ENCODE assay signal across 8 cellular contexts in genomic region chr1:205775717-205776056, GRCh38. TPM values are rescaled to one million over a fixed set of nuclear protein-coding genes. Genes with fewer than 3 reads are reported as not detected.
DNase-seq lines count a peak whose midpoint lies in the region; TF ChIP-seq lines count a peak whose summit lies in the region.

No MANE protein-coding gene starts in this region.

- H3K9ac ChIP-seq in mesenchymal stem cell (ENCODE audit: low read length), result peak overlapping the region; percentile 89

- no peaks in the 10 kb centered on the region for H3K9me3 ChIP-seq in A673 (ENCODE audit: low read depth, low read length, poor library complexity, severe bottlenecking)
- no peaks in the 10 kb centered on the region for H3K9me3 ChIP-seq in KOPT-K1 (ENCODE audit: insufficient read depth, low read length, poor library complexity, severe bottlenecking)
- no peaks in the 10 kb centered on the region for H3K9me3 ChIP-seq in mesenchymal stem cell (ENCODE audit: control insufficient read depth, low read length)

- peaks cover 4% of the 10 kb centered on the region for H3K36me3 Mint-ChIP-seq in chondrocyte (ENCODE audit: low read depth)

- intact Hi-C loops in A673 (cut with micrococcal nuclease; ENCODE audit: unreplicated experiment), result no loop called here

- H3K4me1 ChIP-seq in A673 (ENCODE audit: insufficient read depth, low read length, poor library complexity, severe bottlenecking) (no peaks in the 10 kb centered on the region), mesenchymal stem cell (ENCODE audit: control insufficient read depth, insufficient read depth, low read depth, low read length) (peaks cover 5% of the 10 kb centered on the region)

- POLR2A ChIA-PET in A673 (lab: Charles Lee; ENCODE audit: low non-redundant PET), result no interaction called here

- H3K27ac Mint-ChIP-seq in chondrocyte (ENCODE audit: unreplicated experiment), result peak overlapping the region; percentile 87

- no peak overlapping the region for H2BK12ac ChIP-seq in mesenchymal stem cell (ENCODE audit: low read length in 2 of 2)

- H3K18ac ChIP-seq in mesenchymal stem cell (ENCODE audit: low read depth in 1 of 2, low read length in 2 of 2), result no peak overlapping the region

- peak overlapping the region; percentile 74 for H3K4me3 ChIP-seq in A673 (ENCODE audit: low read depth, low read length, poor library complexity, severe bottlenecking)
- peak overlapping the region in 1 of 2 experiments; percentile 91 for H3K4me3 ChIP-seq in mesenchymal stem cell (ENCODE audit: insufficient read depth in 1 of 2, low read depth in 1 of 2, low read length in 2 of 2)

- H4K8ac ChIP-seq in mesenchymal stem cell (ENCODE audit: low read length), result no peak overlapping the region

- TF ChIP-seq CTCF in A673 (conservative IDR thresholded peaks at IDR 0.05; ENCODE audit: low read depth, low read length) (no peak), chondrocyte (IDR thresholded peaks at IDR 0.05) (no peak)

- no peaks in the 10 kb centered on the region for H3K27me3 Mint-ChIP-seq in chondrocyte (ENCODE audit: low read depth)

- H2AFZ ChIP-seq in mesenchymal stem cell (ENCODE audit: low read depth, low read length), result no peak overlapping the region

- CTCF ChIA-PET in A673 (lab: Charles Lee), result no interaction called here

- no peak overlapping the region for H2BK5ac ChIP-seq in mesenchymal stem cell (ENCODE audit: low read depth, low read length, poor library complexity, severe bottlenecking)

- H2BK15ac ChIP-seq in mesenchymal stem cell (ENCODE audit: low read depth, poor library complexity, severe bottlenecking), result no peak overlapping the region

- no peaks in the 10 kb centered on the region for H3K9me3 Mint-ChIP-seq in chondrocyte (ENCODE audit: low read depth)

- no peak overlapping the region for H3K23ac ChIP-seq in mesenchymal stem cell (ENCODE audit: low read length in 2 of 2)

- H3K4ac ChIP-seq in mesenchymal stem cell (ENCODE audit: low read depth in 1 of 2, low read length in 2 of 2), result no peak overlapping the region

- no peak overlapping the region for H2AK5ac ChIP-seq in mesenchymal stem cell (ENCODE audit: low read length, severe bottlenecking)

- H3K4me3 Mint-ChIP-seq in chondrocyte (ENCODE audit: unreplicated experiment), result peak overlapping the region; percentile 81

- H3K4me1 Mint-ChIP-seq in chondrocyte (ENCODE audit: low read depth), result peaks cover 19% of the 10 kb centered on the region

- no peak for DNase-seq in A673 (ENCODE audit: low spot score)
- DNase-seq in chondrocyte (ENCODE audit: low spot score), result no peak
- peak; percentile 82 for DNase-seq in mesenchymal stem cell
- DNase-seq in NCI-H1694 (lab: John Stamatoyannopoulos, UW), result no peak
- DNase-seq in NCI-H446 treated with DMSO at 0.1 percent for 48 hours (lab: John Stamatoyannopoulos, UW), result no peak
- no peak for DNase-seq in SW480 (ENCODE audit: low spot score)
- no peak for DNase-seq in stimulated activated CD4-positive, alpha-beta T cell treated with anti-CD3 and anti-CD28 coated beads, Interleukin-2, amount 100 ng/mL, for 48 hours

- H3K27me3 ChIP-seq in A673 (replicated peaks; ENCODE audit: insufficient read depth, low read depth, low read length, poor library complexity), result peaks cover 3% of the 10 kb centered on the region
- H3K27me3 ChIP-seq in mesenchymal stem cell (ENCODE audit: control insufficient read depth in 1 of 2, insufficient read depth in 1 of 2, low read length in 2 of 2), result no peaks in the 10 kb centered on the region

- H3K14ac ChIP-seq in mesenchymal stem cell (ENCODE audit: low read length in 2 of 2), result no peak overlapping the region

- BruUV-seq in A673 (replicated peaks; lab: Mats Ljungman, UMichigan), result no TSS peak

- H4K91ac ChIP-seq in mesenchymal stem cell (ENCODE audit: low read length), result no peak overlapping the region

- no peak overlapping the region for H3K4me2 ChIP-seq in mesenchymal stem cell (ENCODE audit: low read length, poor library complexity, severe bottlenecking)

- H3K27ac ChIP-seq in A673 (ENCODE audit: low read depth, low read length, poor library complexity, severe bottlenecking) (no peak overlapping the region), KOPT-K1 (ENCODE audit: low read depth, low read length, poor library complexity, severe bottlenecking) (peak overlapping the region; percentile 56), mesenchymal stem cell (ENCODE audit: low read length, poor library complexity, severe bottlenecking) (no peak overlapping the region)

- H3K36me3 ChIP-seq in A673 (ENCODE audit: insufficient read depth, low read length, poor library complexity, severe bottlenecking) (no peaks in the 10 kb centered on the region), KOPT-K1 (ENCODE audit: insufficient read depth, low read length) (no peaks in the 10 kb centered on the region), mesenchymal stem cell (ENCODE audit: control insufficient read depth in 1 of 2, insufficient read depth in 2 of 2, low read depth in 1 of 2, low read length in 2 of 2) (peaks cover 0 to 10% of the 10 kb centered on the region in 2 experiments)

- peaks cover 5% of the 10 kb centered on the region for H3K79me1 ChIP-seq in mesenchymal stem cell (replicated peaks; ENCODE audit: low read length, poor library complexity, severe bottlenecking)

- no peak overlapping the region for H2BK120ac ChIP-seq in mesenchymal stem cell (ENCODE audit: low read depth, low read length)

RNA-seq across cellular contexts. Expression of gene RAB29, which starts 0.4 kb away (rescaled TPM):
- total RNA-seq in A673 (2021) (7.9 and 9.5 TPM in 2 replicates), chondrocyte (17.6 to 27.4 TPM (median 25.5 TPM) in 3 replicates)
- 28.0 TPM for polyA plus RNA-seq in mesenchymal stem cell (2013, experiment 1 of 2)
- polyA plus RNA-seq in mesenchymal stem cell (2013, experiment 2 of 2), result 29.2 TPM

RNA-seq across cellular contexts. Expression of gene NUCKS1, which starts 25.7 kb away (rescaled TPM):
- 437 and 468 TPM in 2 replicates for total RNA-seq in A673 (2021)
- 189 to 223 TPM (median 203 TPM) in 3 replicates for total RNA-seq in chondrocyte
- 114 TPM for polyA plus RNA-seq in mesenchymal stem cell (2013, experiment 1 of 2)
- 122 TPM for polyA plus RNA-seq in mesenchymal stem cell (2013, experiment 2 of 2)

RNA-seq across cellular contexts. Expression of gene SLC41A1, which starts 37.3 kb away (rescaled TPM):
- total RNA-seq in A673 (2021) (16.1 and 19.5 TPM in 2 replicates), chondrocyte (21.8 to 23.6 TPM (median 23.5 TPM) in 3 replicates)
- 22.0 TPM for polyA plus RNA-seq in mesenchymal stem cell (2013, experiment 1 of 2)
- 21.4 TPM for polyA plus RNA-seq in mesenchymal stem cell (2013, experiment 2 of 2)
